In the genomic region with DNA sequence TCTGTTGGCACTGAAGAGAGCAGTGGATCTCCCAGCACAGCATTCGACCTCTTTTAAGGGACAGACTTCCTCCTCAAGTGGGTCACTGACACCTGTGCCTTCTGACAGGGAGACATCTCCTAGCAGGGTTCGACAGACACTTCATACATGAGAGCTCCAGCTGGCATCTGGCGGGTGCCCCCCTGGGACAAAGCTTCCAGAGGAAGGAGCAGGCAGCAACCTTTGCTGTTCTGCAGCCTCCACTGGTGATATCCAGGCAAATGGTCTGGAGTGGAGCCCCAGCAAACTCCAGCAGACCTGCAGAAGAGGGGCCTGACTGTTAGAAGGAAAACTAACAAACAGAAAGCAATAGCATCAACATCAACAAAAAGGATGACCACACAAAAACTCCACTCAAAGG, we compare ENCODE assay signal across 3 cellular contexts.
DNase-seq lines count a peak whose midpoint lies in the region; ATAC-seq, FAIRE-seq and TF ChIP-seq lines count a peak whose summit lies in the region.
"Not testable (repeated sequence)": the region's sequence is repeated elsewhere in the genome, so short reads cannot be mapped to it uniquely, and the experiment has no call there.

No MANE protein-coding gene starts in this region.

- not testable (repeated sequence) for H3K4me1 ChIP-seq in DND-41 (ENCODE audit: insufficient read depth, low read length); kidney (ENCODE audit: control insufficient read depth in 1 of 2, insufficient read depth in 1 of 2, low read depth in 1 of 2, low read length in 2 of 2)

- TF ChIP-seq CTCF in DND-41 (IDR thresholded peaks at IDR 0.05; ENCODE audit: borderline replicate concordance, extremely low read depth, low read length, poor library complexity, severe bottlenecking); kidney (IDR thresholded peaks at IDR 0.05; ENCODE audit: borderline replicate concordance, extremely low read depth, insufficient read depth): not testable (repeated sequence)

- intact Hi-C loops in kidney (cut with DNase I); posterior vena cava (cut with DNase I): not testable (repeated sequence)

- H3K27me3 ChIP-seq in DND-41 (ENCODE audit: insufficient read depth, low read length, poor library complexity): not testable (repeated sequence)

- DNase-seq in DND-41 (peak; percentile 7), kidney (peak; percentile 40), posterior vena cava (ENCODE audit: low spot score) (peak; percentile 58)

- H3K4me3 ChIP-seq in DND-41 (ENCODE audit: low read depth in 1 of 2, low read length in 2 of 2); kidney (ENCODE audit: low read length in 2 of 2): not testable (repeated sequence)

- not testable (repeated sequence) for H3K9ac ChIP-seq in DND-41 (ENCODE audit: low read depth, low read length); kidney (ENCODE audit: low read length in 2 of 2)

- H3K4me2 ChIP-seq in DND-41 (ENCODE audit: insufficient read depth, low read length): not testable (repeated sequence)

- H3K9me3 ChIP-seq in DND-41 (ENCODE audit: insufficient read depth, low read length, severe bottlenecking); kidney (ENCODE audit: control insufficient read depth in 1 of 2, low read length in 2 of 2): not testable (repeated sequence)

- not testable (repeated sequence) for FAIRE-seq in kidney (lab: Jason Lieb, UNC)

- H2AFZ ChIP-seq in DND-41 (ENCODE audit: low read depth, low read length): not testable (repeated sequence)

- H3K27ac ChIP-seq in DND-41 (ENCODE audit: low read length); kidney (ENCODE audit: low read depth in 2 of 2, low read length in 2 of 2): not testable (repeated sequence)

- not testable (repeated sequence) for ATAC-seq in DND-41 (ENCODE audit: insufficient read depth, low read depth)

- not testable (repeated sequence) for H3K79me2 ChIP-seq in DND-41 (ENCODE audit: insufficient read depth, low read length)

- not testable (repeated sequence) for H3K36me3 ChIP-seq in DND-41 (ENCODE audit: insufficient read depth, low read length); kidney (ENCODE audit: control insufficient read depth in 1 of 2, insufficient read depth in 2 of 2, low read length in 2 of 2)

- H4K20me1 ChIP-seq in DND-41 (ENCODE audit: insufficient read depth, low read length): not testable (repeated sequence)

Comparison
In these comparisons a context has a peak if more than half of its experiments do, and no peak if none do; other contexts are left out.
1. DNase-seq: peak in every context shown above with its lines; median percentile 58 in posterior vena cava; 40 in kidney; 7 in DND-41.